In genomic region chr1:151960780-151961513, GRCh38 we compare ENCODE assay signal across 18 cellular contexts. TPM values are rescaled to one million over a fixed set of nuclear protein-coding genes. Genes with fewer than 3 reads are reported as not detected.
DNase-seq lines count a peak whose midpoint lies in the region; ATAC-seq, FAIRE-seq and TF ChIP-seq lines count a peak whose summit lies in the region.
"Had no signal": no experiment of that assay in that cellular context is flagged by ENCODE, and none has a peak within 500 bp of the region (broad histone marks: within the 10 kb centered on the region; RNA-seq: fewer than 3 reads in every experiment).

No MANE protein-coding gene starts in this region.

- H3K4me1 ChIP-seq in left ventricle myocardium inferior = peaks cover 41% of the 10 kb centered on the region
- H3K4me1 ChIP-seq in kidney (ENCODE audit: control insufficient read depth in 1 of 2, insufficient read depth in 1 of 2, low read depth in 1 of 2, low read length in 2 of 2) = peaks cover 0 to 17% of the 10 kb centered on the region in 2 donors
- peaks cover 9 to 22% of the 10 kb centered on the region in 2 donors for H3K4me1 ChIP-seq in mucosa of rectum (ENCODE audit: control insufficient read depth in 2 of 2, insufficient read depth in 2 of 2, low read length in 2 of 2)
- H3K4me1 ChIP-seq in upper lobe of right lung = peaks cover 15% of the 10 kb centered on the region
- H3K4me1 ChIP-seq: BLaER1 had no signal

- H3K36me3 ChIP-seq in left ventricle myocardium inferior (no peaks in the 10 kb centered on the region), kidney (ENCODE audit: control insufficient read depth in 1 of 2, insufficient read depth in 2 of 2, low read length in 2 of 2) (no peaks in the 10 kb centered on the region), mucosa of rectum (ENCODE audit: control insufficient read depth in 2 of 2, insufficient read depth in 2 of 2, low read length in 2 of 2) (no peaks in the 10 kb centered on the region), upper lobe of right lung (no peaks in the 10 kb centered on the region)
- H3K36me3 ChIP-seq: BLaER1 had no signal

- H3K27me3 ChIP-seq in left ventricle myocardium inferior (ENCODE audit: low read depth) (no peaks in the 10 kb centered on the region), mucosa of rectum (ENCODE audit: control insufficient read depth in 2 of 2, insufficient read depth in 2 of 2, low read length in 2 of 2) (no peaks in the 10 kb centered on the region), upper lobe of right lung (no peaks in the 10 kb centered on the region)
- H3K27me3 ChIP-seq: BLaER1 had no signal

- no peak for DNase-seq in left ventricle myocardium inferior
- no peak for DNase-seq in left ventricle myocardium superior
- DNase-seq in kidney = no peak
- DNase-seq in upper lobe of right lung = no peak
- DNase-seq in activated CD4-positive, alpha-beta T cell treated with anti-CD3 and anti-CD28 coated beads, Interleukin-2, amount 50 U/mL, for 1 hour = no peak
- DNase-seq in T-helper 9 cell = no peak
- DNase-seq: CD8-positive, alpha-beta memory T cell; DND-41; MV-4-11; NCI-H1417 treated with DMSO at 0.1 percent for 48 hours; NCI-H1930; NCI-H2171 treated with DMSO at 0.1 percent for 48 hours; NCI-H748 treated with DMSO at 0.1 percent for 48 hours; PC-3 had no signal

- H3K4me3 ChIP-seq in left ventricle myocardium inferior (no peak overlapping the region), kidney (ENCODE audit: low read length in 2 of 2) (no peak overlapping the region), mucosa of rectum (ENCODE audit: low read length in 2 of 2) (no peak overlapping the region), upper lobe of right lung (no peak overlapping the region)
- H3K4me3 ChIP-seq: BLaER1 had no signal

- H3K9me3 ChIP-seq in left ventricle myocardium inferior (replicated peaks) (no peaks in the 10 kb centered on the region), kidney (ENCODE audit: control insufficient read depth in 1 of 2, low read length in 2 of 2) (no peaks in the 10 kb centered on the region), mucosa of rectum (ENCODE audit: control insufficient read depth in 2 of 2, low read length in 2 of 2) (no peaks in the 10 kb centered on the region), upper lobe of right lung (no peaks in the 10 kb centered on the region)
- H3K9me3 ChIP-seq: BLaER1 had no signal

- peak overlapping the region; percentile 56 for H3K27ac ChIP-seq in left ventricle myocardium inferior (replicated peaks)
- H3K27ac ChIP-seq in kidney (ENCODE audit: low read depth in 2 of 2, low read length in 2 of 2) = peak overlapping the region; percentile 14 to 29
- peak overlapping the region; percentile 23 to 69 for H3K27ac ChIP-seq in mucosa of rectum (ENCODE audit: low read depth in 2 of 2, low read length in 2 of 2)
- H3K27ac ChIP-seq in upper lobe of right lung = peak overlapping the region; percentile 65
- H3K27ac ChIP-seq: BLaER1 had no signal

- FAIRE-seq in kidney (lab: Jason Lieb, UNC) = no peak
- FAIRE-seq: G401.6 had no signal

- TF ChIP-seq CTCF in left ventricle myocardium inferior (IDR thresholded peaks at IDR 0.05; ENCODE audit: borderline replicate concordance) (no peak), kidney (IDR thresholded peaks at IDR 0.05; ENCODE audit: borderline replicate concordance, extremely low read depth, insufficient read depth) (no peak), upper lobe of right lung (IDR thresholded peaks at IDR 0.05) (no peak)

- ATAC-seq in left ventricle myocardium superior (no peak), upper lobe of right lung (peak; percentile 68), GM21786 (IDR thresholded peaks at IDR 0.05; ENCODE audit: unreplicated experiment) (no peak)
- ATAC-seq: PC-3 had no signal

- intact Hi-C loops in left ventricle myocardium inferior (cut with micrococcal nuclease) = no loop called here
- intact Hi-C loops in left ventricle myocardium superior (cut with micrococcal nuclease) = no loop called here
- intact Hi-C loops in kidney (cut with DNase I) = no loop called here
- intact Hi-C loops in upper lobe of right lung (cut with DNase I) = no loop called here

- peak overlapping the region in 1 of 2 donors; percentile 8 for H3K9ac ChIP-seq in kidney (ENCODE audit: low read length in 2 of 2)
- peak overlapping the region in 1 of 2 donors; percentile 15 for H3K9ac ChIP-seq in mucosa of rectum (ENCODE audit: low read depth in 1 of 2, low read length in 2 of 2)
- H3K9ac ChIP-seq: BLaER1 had no signal

RNA-seq across cellular contexts. Expression of gene S100A10, which starts 32.7 kb away (rescaled TPM):
- 186 TPM for total RNA-seq in left ventricle myocardium inferior
- 201 TPM for total RNA-seq in left ventricle myocardium superior
- 467 TPM for total RNA-seq in kidney
- polyA plus RNA-seq in kidney (ENCODE audit: insufficient read depth, low read depth, low replicate concordance) = 500 TPM
- total RNA-seq in upper lobe of right lung = 643 TPM

RNA-seq across cellular contexts. Expression of gene THEM4, which starts 51.6 kb away (rescaled TPM):
- total RNA-seq in left ventricle myocardium inferior (15.8 TPM), left ventricle myocardium superior (16.6 TPM), kidney (17.5 TPM), upper lobe of right lung (14.0 TPM)
- 27.9 TPM for polyA plus RNA-seq in kidney (ENCODE audit: insufficient read depth, low read depth, low replicate concordance)
